In genomic region chr16:85390511-85391174, GRCh38 we compare ENCODE assay signal across 8 cellular contexts.
DNase-seq lines count a peak whose midpoint lies in the region; ATAC-seq and TF ChIP-seq lines count a peak whose summit lies in the region.

No MANE protein-coding gene starts in this region.

- TF ChIP-seq CTCF in fibroblast of pulmonary artery (IDR thresholded peaks at IDR 0.05; ENCODE audit: low read length, missing control alignments) (no peak), retinal pigment epithelial cell (conservative IDR thresholded peaks at IDR 0.05; ENCODE audit: low read depth, low read length) (no peak)

- no peak for ATAC-seq in HG02623 (IDR thresholded peaks at IDR 0.05; ENCODE audit: unreplicated experiment)

- H3K4me3 ChIP-seq in fibroblast of pulmonary artery (replicated peaks; ENCODE audit: low read depth, low read length), result no peak overlapping the region
- no peak overlapping the region for H3K4me3 ChIP-seq in retinal pigment epithelial cell (ENCODE audit: low read length)

- DNase-seq in GM04503 (ENCODE audit: low read depth) (peak; percentile 71), NCI-H526 (lab: John Stamatoyannopoulos, UW) (peak; percentile 9 to 58), fibroblast of pulmonary artery (ENCODE audit: low read depth) (peak; percentile 94), retinal pigment epithelial cell (ENCODE audit: low read depth) (peak; percentile 41), NCI-H82 treated with DMSO at 0.1 percent for 48 hours (lab: John Stamatoyannopoulos, UW; ENCODE audit: unreplicated experiment) (no peak)
- no peak for DNase-seq in stimulated activated naive CD4-positive, alpha-beta T cell treated with Interleukin-2 at 50 U/mL for 16 hours (lab: John Stamatoyannopoulos, UW)
- DNase-seq in activated CD4-positive, alpha-beta T cell treated with anti-CD3 and anti-CD28 coated beads for 1 hour, result no peak

Comparison
In these comparisons a context has a peak if more than half of its experiments do, and no peak if none do; other contexts are left out.
1. DNase-seq: peak in GM04503 (single experiment), NCI-H526 (2 of 2), fibroblast of pulmonary artery (single experiment) and retinal pigment epithelial cell (single experiment); none in stimulated activated naive CD4-positive, alpha-beta T cell treated with Interleukin-2 at 50 U/mL for 16 hours (single experiment), NCI-H82 treated with DMSO at 0.1 percent for 48 hours (single experiment) and activated CD4-positive, alpha-beta T cell treated with anti-CD3 and anti-CD28 coated beads for 1 hour (single experiment).